In genomic region chr18:32060026-32060425, GRCh38 we compare ENCODE assay signal across 18 cellular contexts. TPM values are rescaled to one million over a fixed set of nuclear protein-coding genes. Genes with fewer than 3 reads are reported as not detected.
"Had no signal": no experiment of that assay in that cellular context is flagged by ENCODE, and none has a peak within 500 bp of the region (broad histone marks: within the 10 kb centered on the region; RNA-seq: fewer than 3 reads in every experiment).

No MANE protein-coding gene starts in this region.

- H3K27me3 ChIP-seq: ascending aorta, esophagus squamous epithelium, suprapubic skin had no signal

- H3K4me1 Mint-ChIP-seq: mesothelial cell of epicardium had no signal

- DNase-seq: activated CD4-positive, CD25-positive, alpha-beta regulatory T cell treated with anti-CD3 and anti-CD28 coated beads, Interleukin-2, amount 50 U/mL, for 72 hours; activated effector memory CD4-positive, alpha-beta T cell treated with anti-CD3 and anti-CD28 coated beads, Interleukin-2, amount 50 U/mL, for 16 hours; esophagus squamous epithelium; foreskin fibroblast; glutamatergic neuron; left cardiac atrium; lower lobe of right lung; right cardiac atrium; stimulated activated naive B cell treated with anti-CD40 and anti-IgM and Interleukin-4, amounts not matched to agents 10 μg/mL and 1 μg/mL and 100 μg/mL, for 72 hours had no signal

- H3K4me3 Mint-ChIP-seq: mesothelial cell of epicardium; stimulated activated naive B cell treated with anti-CD40 and anti-IgM and Interleukin-4, amounts not matched to agents 10 μg/mL and 1 μg/mL and 100 μg/mL, for 72 hours; T-helper 1 cell treated with Interleukin-12 subunit alpha and Interleukin-12 subunit beta and Interleukin-4 antibody, amounts not matched to agents 30 μg/mL and 1 μg/mL, for 36 hours; type B pancreatic cell had no signal

- H3K4me1 ChIP-seq: ascending aorta, esophagus squamous epithelium, lower lobe of right lung, suprapubic skin had no signal

- H3K9me3 ChIP-seq: ascending aorta, esophagus squamous epithelium, lower lobe of right lung, suprapubic skin had no signal

- H3K9me3 Mint-ChIP-seq: mesothelial cell of epicardium; stimulated activated naive B cell treated with anti-CD40 and anti-IgM and Interleukin-4, amounts not matched to agents 10 μg/mL and 1 μg/mL and 100 μg/mL, for 72 hours; T-helper 1 cell treated with Interleukin-12 subunit alpha and Interleukin-12 subunit beta and Interleukin-4 antibody, amounts not matched to agents 30 μg/mL and 1 μg/mL, for 36 hours had no signal

- H3K4me3 ChIP-seq: ascending aorta, esophagus squamous epithelium, lower lobe of right lung, smooth muscle cell, suprapubic skin had no signal

- H3K27me3 Mint-ChIP-seq: progenitor cell of endocrine pancreas; stimulated activated naive B cell treated with anti-CD40 and anti-IgM and Interleukin-4, amounts not matched to agents 10 μg/mL and 1 μg/mL and 100 μg/mL, for 72 hours; type B pancreatic cell had no signal

- ATAC-seq: activated naive CD4-positive, alpha-beta T cell treated with anti-CD3 and anti-CD28 coated beads, Interleukin-2, amount 50 U/mL, for 72 hours; left cardiac atrium; lower lobe of right lung; right cardiac atrium; SK-N-SH treated with all-trans-retinoic acid at 6 μM for 48 hours; stimulated activated naive B cell treated with anti-CD40 and anti-IgM and Interleukin-4, amounts not matched to agents 10 μg/mL and 1 μg/mL and 100 μg/mL, for 72 hours had no signal

- H3K27ac Mint-ChIP-seq: activated naive CD4-positive, alpha-beta T cell treated with anti-CD3 and anti-CD28 coated beads, Interleukin-2, amount 50 U/mL, for 72 hours; mesothelial cell of epicardium; progenitor cell of endocrine pancreas; stimulated activated naive B cell treated with anti-CD40 and anti-IgM and Interleukin-4, amounts not matched to agents 10 μg/mL and 1 μg/mL and 100 μg/mL, for 72 hours; T-helper 1 cell treated with Interleukin-12 subunit alpha and Interleukin-12 subunit beta and Interleukin-4 antibody, amounts not matched to agents 30 μg/mL and 1 μg/mL, for 36 hours; type B pancreatic cell had no signal

- H3K36me3 Mint-ChIP-seq: mesothelial cell of epicardium, type B pancreatic cell had no signal

- H3K27ac ChIP-seq: ascending aorta, esophagus squamous epithelium, lower lobe of right lung, suprapubic skin had no signal

- H3K36me3 ChIP-seq: ascending aorta, lower lobe of right lung, suprapubic skin had no signal

RNA-seq across cellular contexts. Expression of gene RNF138, which starts 31.6 kb away (rescaled TPM):
- total RNA-seq: ascending aorta had no signal

RNA-seq across cellular contexts. Expression of gene RNF125, which starts 41.4 kb away (rescaled TPM):
- polyA plus RNA-seq: smooth muscle cell had no signal
